Comparison of ENCODE assay signal across 1 cellular context in genomic region chrX:12948495-12948894, GRCh38.
TF ChIP-seq lines count a peak whose summit lies in the region.

No MANE protein-coding gene starts in this region.

TF ChIP-seq in GM23338, 12 proteins besides CTCF, POLR2A, EP300 and RAD21 (continued from another document):
- TF ChIP-seq EZH2phosphoT487 (IDR thresholded peaks at IDR 0.05; ENCODE audit: unreplicated experiment) = no peak
- TF ChIP-seq JUNB (IDR thresholded peaks at IDR 0.05; ENCODE audit: unreplicated experiment) = no peak
- TF ChIP-seq STAT1 (IDR thresholded peaks at IDR 0.05; ENCODE audit: unreplicated experiment) = no peak
- TF ChIP-seq, protein P1, sequence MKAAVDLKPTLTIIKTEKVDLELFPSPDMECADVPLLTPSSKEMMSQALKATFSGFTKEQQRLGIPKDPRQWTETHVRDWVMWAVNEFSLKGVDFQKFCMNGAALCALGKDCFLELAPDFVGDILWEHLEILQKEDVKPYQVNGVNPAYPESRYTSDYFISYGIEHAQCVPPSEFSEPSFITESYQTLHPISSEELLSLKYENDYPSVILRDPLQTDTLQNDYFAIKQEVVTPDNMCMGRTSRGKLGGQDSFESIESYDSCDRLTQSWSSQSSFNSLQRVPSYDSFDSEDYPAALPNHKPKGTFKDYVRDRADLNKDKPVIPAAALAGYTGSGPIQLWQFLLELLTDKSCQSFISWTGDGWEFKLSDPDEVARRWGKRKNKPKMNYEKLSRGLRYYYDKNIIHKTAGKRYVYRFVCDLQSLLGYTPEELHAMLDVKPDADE (IDR thresholded peaks at IDR 0.05) = no peak
- TF ChIP-seq CREB1 (CRISPR knock-in tag; IDR thresholded peaks at IDR 0.05; ENCODE audit: low read depth) = no peak
- no peak for TF ChIP-seq ZNF331 (CRISPR knock-in tag; IDR thresholded peaks at IDR 0.05; ENCODE audit: low read depth)
- no peak for TF ChIP-seq ZNF462 (CRISPR knock-in tag; IDR thresholded peaks at IDR 0.05)
- TF ChIP-seq EZH2 (IDR thresholded peaks at IDR 0.05; ENCODE audit: low read depth, unreplicated experiment) = no peak
- no peak for TF ChIP-seq ZNF114 (CRISPR knock-in tag; IDR thresholded peaks at IDR 0.05)
- TF ChIP-seq NANOG (IDR thresholded peaks at IDR 0.05; ENCODE audit: borderline replicate concordance) = no peak
- TF ChIP-seq POLR2AphosphoS5 (IDR thresholded peaks at IDR 0.05; ENCODE audit: low read depth) = no peak
TF ChIP-seq in GM23338: peak in this region for 0.
